In genomic region chr16:79598341-79599181, GRCh38 we compare ENCODE assay signal across 1 cellular context.
TF ChIP-seq lines count a peak whose summit lies in the region.

No MANE protein-coding gene starts in this region.

TF ChIP-seq in HEK293, 187 proteins besides CTCF, POLR2A, EP300 and RAD21 (continued from another document and continues in another):
- no peak; the same call in 1 of the 2 replicates for TF ChIP-seq PRDM10 (tag by site-specific recombination; IDR thresholded peaks at IDR 0.05)
- TF ChIP-seq ZNF157 (tag by site-specific recombination; IDR thresholded peaks at IDR 0.05), result no peak
- TF ChIP-seq ZBTB26 (tag by site-specific recombination; optimal IDR thresholded peaks at IDR 0.05), result peak; percentile 61
- TF ChIP-seq ZNF777 (tag by site-specific recombination; IDR thresholded peaks at IDR 0.05; ENCODE audit: borderline replicate concordance), result no peak
- peak; percentile 50 for TF ChIP-seq FEZF1 (tag by site-specific recombination; IDR thresholded peaks at IDR 0.05)
- no peak for TF ChIP-seq ZSCAN5A (tag by site-specific recombination; IDR thresholded peaks at IDR 0.05)
- no peak for TF ChIP-seq ZSCAN18 (tag by site-specific recombination; IDR thresholded peaks at IDR 0.05)
- TF ChIP-seq SETDB1 (IDR thresholded peaks at IDR 0.05; ENCODE audit: insufficient read length, low read length), result no peak
- TF ChIP-seq ZBTB17 (tag by site-specific recombination; IDR thresholded peaks at IDR 0.05), result peak; percentile 72
- peak; percentile 28; the same call in 1 of the 2 replicates for TF ChIP-seq SP2 (tag by site-specific recombination; IDR thresholded peaks at IDR 0.05)
- TF ChIP-seq GLIS1 (tag by site-specific recombination; IDR thresholded peaks at IDR 0.05), result peak; percentile 92
- TF ChIP-seq ZNF274 (IDR thresholded peaks at IDR 0.05; ENCODE audit: low read length), result no peak
- no peak for TF ChIP-seq ZNF274 (tag by site-specific recombination; IDR thresholded peaks at IDR 0.05; ENCODE audit: borderline replicate concordance)
- TF ChIP-seq ZNF510 (tag by site-specific recombination; IDR thresholded peaks at IDR 0.05; ENCODE audit: insufficient replicate concordance), result no peak
- TF ChIP-seq ZNF571 (tag by site-specific recombination; IDR thresholded peaks at IDR 0.05), result no peak
- TF ChIP-seq REPIN1 (tag by site-specific recombination; IDR thresholded peaks at IDR 0.05; ENCODE audit: low read depth), result no peak
- TF ChIP-seq ZNF768 (tag by site-specific recombination; IDR thresholded peaks at IDR 0.05), result no peak
- no peak for TF ChIP-seq PRDM1 (tag by site-specific recombination; IDR thresholded peaks at IDR 0.05)
- TF ChIP-seq ZNF621 (tag by site-specific recombination; IDR thresholded peaks at IDR 0.05), result no peak
- TF ChIP-seq TRIM28 (IDR thresholded peaks at IDR 0.05; ENCODE audit: borderline replicate concordance, low read length), result no peak
- peak; percentile 49; the same call in 1 of the 2 replicates for TF ChIP-seq SP7 (tag by site-specific recombination; IDR thresholded peaks at IDR 0.05)
- TF ChIP-seq PRDM4 (tag by site-specific recombination; IDR thresholded peaks at IDR 0.05), result 0 out of 2 replicates have a peak, but pooled peaks have one; percentile 43
- TF ChIP-seq ZNF518A (tag by site-specific recombination; conservative IDR thresholded peaks at IDR 0.05; ENCODE audit: low read depth), result no peak
- TF ChIP-seq ZNF513 (tag by site-specific recombination; IDR thresholded peaks at IDR 0.05), result no peak
- no peak for TF ChIP-seq ZNF416 (tag by site-specific recombination; IDR thresholded peaks at IDR 0.05)
- no peak for TF ChIP-seq HOXA7 (CRISPR knock-in tag; IDR thresholded peaks at IDR 0.05; ENCODE audit: borderline replicate concordance)
- no peak for TF ChIP-seq ZNF549 (tag by site-specific recombination; IDR thresholded peaks at IDR 0.05)
- no peak for TF ChIP-seq HOXC10 (CRISPR knock-in tag; IDR thresholded peaks at IDR 0.05)
- no peak for TF ChIP-seq ZNF580 (tag by site-specific recombination; IDR thresholded peaks at IDR 0.05)
- peak; percentile 29; the same call in 1 of the 2 replicates for TF ChIP-seq ZNF423 (tag by site-specific recombination; IDR thresholded peaks at IDR 0.05)
- no peak for TF ChIP-seq ZFP41 (tag by site-specific recombination; IDR thresholded peaks at IDR 0.05; ENCODE audit: borderline replicate concordance)
- TF ChIP-seq KLF16 (tag by site-specific recombination; IDR thresholded peaks at IDR 0.05), result peak; percentile 71
- no peak for TF ChIP-seq ZNF292 (tag by site-specific recombination; IDR thresholded peaks at IDR 0.05; ENCODE audit: borderline replicate concordance, low read depth)
- no peak for TF ChIP-seq ZNF16 (tag by site-specific recombination; IDR thresholded peaks at IDR 0.05; ENCODE audit: low read depth)
- peak; percentile 52 for TF ChIP-seq ZNF692 (tag by site-specific recombination; IDR thresholded peaks at IDR 0.05)
- no peak for TF ChIP-seq MEIS1 (CRISPR knock-in tag; IDR thresholded peaks at IDR 0.05; ENCODE audit: borderline replicate concordance)
- TF ChIP-seq GFI1B (tag by site-specific recombination; IDR thresholded peaks at IDR 0.05), result no peak
- no peak for TF ChIP-seq YY1 (tag by site-specific recombination; IDR thresholded peaks at IDR 0.05)
